Comparison of ENCODE assay signal across 22 cellular contexts in genomic region chr4:146550161-146550560, GRCh38.
"Had no signal": no experiment of that assay in that cellular context is flagged by ENCODE, and none has a peak within 500 bp of the region (broad histone marks: within the 10 kb centered on the region; RNA-seq: fewer than 3 reads in every experiment).

No MANE protein-coding gene starts in this region.

- DNase-seq: activated CD4-positive, alpha-beta T cell treated with anti-CD3 and anti-CD28 coated beads, Interleukin-2, amount 50 U/mL, for 1 hour; activated CD8-positive, alpha-beta memory T cell treated with anti-CD3 and anti-CD28 coated beads, Interleukin-2, amount 50 U/mL, for 4 hours; activated effector memory CD4-positive, alpha-beta T cell treated with Interleukin-2 at 50 U/mL for 16 hours; activated naive CD4-positive, alpha-beta T cell treated with anti-CD3 and anti-CD28 coated beads, Interleukin-2, amount 50 U/mL, for 16 hours; activated T-cell treated with anti-CD3 and anti-CD28 coated beads, Interleukin-2, amount 50 U/mL, for 4 hours; erythroblast; foreskin melanocyte; glutamatergic neuron; hippocampal formation; left cardiac atrium; mesendoderm; naive thymus-derived CD8-positive, alpha-beta T cell; retina; stimulated activated naive B cell treated with anti-CD40 and anti-IgM and Interleukin-4, amounts not matched to agents 10 μg/mL and 1 μg/mL and 100 μg/mL, for 72 hours; upper lobe of left lung had no signal

- H3K27ac ChIP-seq: ascending aorta, coronary artery, neutrophil, thoracic aorta, upper lobe of left lung had no signal

- H3K4me3 ChIP-seq: ascending aorta, coronary artery, thoracic aorta, upper lobe of left lung had no signal

- H3K9me3 ChIP-seq: ascending aorta, neutrophil, thoracic aorta, upper lobe of left lung had no signal

- H3K27me3 ChIP-seq: ascending aorta, neutrophil, upper lobe of left lung had no signal

- H3K36me3 ChIP-seq: ascending aorta, neutrophil, thoracic aorta, upper lobe of left lung had no signal

- ATAC-seq: activated CD4-positive, CD25-positive, alpha-beta regulatory T cell treated with anti-CD3 and anti-CD28 coated beads, Interleukin-2, amount 50 U/mL, for 24 hours; activated T-cell treated with anti-CD3 and anti-CD28 coated beads, Interleukin-2, amount 50 U/mL, for 4 hours; left cardiac atrium; naive thymus-derived CD8-positive, alpha-beta T cell had no signal

- H3K36me3 Mint-ChIP-seq: naive thymus-derived CD8-positive, alpha-beta T cell; stimulated activated naive B cell treated with anti-CD40 and anti-IgM and Interleukin-4, amounts not matched to agents 10 μg/mL and 1 μg/mL and 100 μg/mL, for 72 hours had no signal

- H3K9me3 Mint-ChIP-seq: activated T-cell treated with anti-CD3 and anti-CD28 coated beads, Interleukin-2, amount 50 U/mL, for 4 hours; central memory CD8-positive, alpha-beta T cell; stimulated activated naive B cell treated with anti-CD40 and anti-IgM and Interleukin-4, amounts not matched to agents 10 μg/mL and 1 μg/mL and 100 μg/mL, for 72 hours; T-helper 2 cell treated with Interferon-gamma antibody and Interleukin-4, amounts not matched to agents 5 μg/mL and 100 μg/mL, for 36 hours had no signal

- H3K27ac Mint-ChIP-seq: naive thymus-derived CD8-positive, alpha-beta T cell; stimulated activated naive B cell treated with anti-CD40 and anti-IgM and Interleukin-4, amounts not matched to agents 10 μg/mL and 1 μg/mL and 100 μg/mL, for 72 hours; T-helper 2 cell treated with Interferon-gamma antibody and Interleukin-4, amounts not matched to agents 5 μg/mL and 100 μg/mL, for 36 hours had no signal

- H3K4me1 Mint-ChIP-seq: central memory CD8-positive, alpha-beta T cell; naive thymus-derived CD8-positive, alpha-beta T cell had no signal

- H3K4me3 Mint-ChIP-seq: activated T-cell treated with anti-CD3 and anti-CD28 coated beads, Interleukin-2, amount 50 U/mL, for 4 hours; central memory CD8-positive, alpha-beta T cell; naive thymus-derived CD8-positive, alpha-beta T cell; stimulated activated naive B cell treated with anti-CD40 and anti-IgM and Interleukin-4, amounts not matched to agents 10 μg/mL and 1 μg/mL and 100 μg/mL, for 72 hours; T-helper 2 cell treated with Interferon-gamma antibody and Interleukin-4, amounts not matched to agents 5 μg/mL and 100 μg/mL, for 36 hours had no signal
